Comparison of ENCODE assay signal across 8 cellular contexts in genomic region chr18:26225915-26226228, GRCh38. TPM values are rescaled to one million over a fixed set of nuclear protein-coding genes. Genes with fewer than 3 reads are reported as not detected.
DNase-seq lines count a peak whose midpoint lies in the region; ATAC-seq and TF ChIP-seq lines count a peak whose summit lies in the region.

No MANE protein-coding gene starts in this region.

- H3K36me3 Mint-ChIP-seq in natural killer cell: no peaks in the 10 kb centered on the region

- H3K36me3 ChIP-seq in KMS-11 (ENCODE audit: insufficient read depth) (peaks cover 6% of the 10 kb centered on the region; the same call in 1 of the 2 replicates), colonic mucosa (no peaks in the 10 kb centered on the region)

- peak overlapping the region; percentile 84 for H3K27ac ChIP-seq in KMS-11
- no peak overlapping the region for H3K27ac ChIP-seq in colonic mucosa

- H2AFZ ChIP-seq in KMS-11 (ENCODE audit: low read depth): peak overlapping the region; percentile 77

- H3K9me3 Mint-ChIP-seq in natural killer cell: no peaks in the 10 kb centered on the region

- no peak for DNase-seq in AG10803 (ENCODE audit: low read depth)
- no peak for DNase-seq in colonic mucosa
- no peak for DNase-seq in natural killer cell
- DNase-seq in erythroblast (lab: John Stamatoyannopoulos, UW): no peak
- DNase-seq in LoVo (ENCODE audit: low spot score): no peak
- DNase-seq in stimulated activated naive CD4-positive, alpha-beta T cell (lab: John Stamatoyannopoulos, UW): no peak

- H3K4me2 ChIP-seq in KMS-11: peak overlapping the region; percentile 96

- peaks cover 21 to 26% of the 10 kb centered on the region in 2 donors for H3K27me3 Mint-ChIP-seq in natural killer cell (ENCODE audit: low read depth in 2 of 2)

- H3K27me3 ChIP-seq in KMS-11 (ENCODE audit: insufficient read depth, low read depth): no peaks in the 10 kb centered on the region
- no peaks in the 10 kb centered on the region for H3K27me3 ChIP-seq in colonic mucosa

- H4K20me1 ChIP-seq in KMS-11 (ENCODE audit: insufficient read depth): peaks cover 25% of the 10 kb centered on the region

- H3K4me3 ChIP-seq in AG10803 (ENCODE audit: low read length): peak overlapping the region; percentile 79
- H3K4me3 ChIP-seq in KMS-11 (IDR thresholded peaks at IDR 0.05; ENCODE audit: insufficient read depth, low read depth, low read length): no peak overlapping the region
- peak overlapping the region; percentile 84 for H3K4me3 ChIP-seq in colonic mucosa

- H3K4me3 Mint-ChIP-seq in natural killer cell: peak overlapping the region; percentile 95

- ATAC-seq in natural killer cell (no peak), HG03432 (IDR thresholded peaks at IDR 0.05; ENCODE audit: unreplicated experiment) (no peak)

- H3K9me3 ChIP-seq in colonic mucosa: no peaks in the 10 kb centered on the region

- H3K4me1 Mint-ChIP-seq in natural killer cell: peaks cover 16 to 24% of the 10 kb centered on the region in 2 donors

- peak overlapping the region; percentile 92 for H3K9ac ChIP-seq in KMS-11
- H3K9ac ChIP-seq in colonic mucosa (ENCODE audit: low read depth in 2 of 2, low read length in 2 of 2): no peak overlapping the region

- intact Hi-C loops in colonic mucosa (cut with DNase I): loop anchor here (10.0 kb wide), 1 partner anchor 131 kb away; the partner anchor contains the start of gene SS18
- intact Hi-C loops in natural killer cell (cut with micrococcal nuclease): loop anchor here (1.0 kb wide), 1 partner anchor 135 kb away; no protein-coding TSS in a partner anchor

- TF ChIP-seq POLR2A in erythroblast (IDR thresholded peaks at IDR 0.05; ENCODE audit: low read length): no peak

- peak overlapping the region; percentile 65 to 86 for H3K27ac Mint-ChIP-seq in natural killer cell

- H3K4me1 ChIP-seq in KMS-11 (ENCODE audit: low read depth, poor library complexity, severe bottlenecking): peaks cover 40% of the 10 kb centered on the region
- no peaks in the 10 kb centered on the region for H3K4me1 ChIP-seq in colonic mucosa

- no peak for TF ChIP-seq CTCF in AG10803 (conservative IDR thresholded peaks at IDR 0.05; ENCODE audit: low read length)
- TF ChIP-seq CTCF in KMS-11 (conservative IDR thresholded peaks at IDR 0.05; ENCODE audit: low read depth, low read length): no peak
- TF ChIP-seq CTCF in colonic mucosa (IDR thresholded peaks at IDR 0.05): no peak
- no peak for TF ChIP-seq CTCF in natural killer cell (IDR thresholded peaks at IDR 0.05)

- peaks cover 45% of the 10 kb centered on the region for H3K79me2 ChIP-seq in KMS-11 (ENCODE audit: insufficient read depth, low read depth)

RNA-seq across cellular contexts. Expression of gene TAF4B, which starts 0.4 kb away (rescaled TPM):
- 1 to 10 TPM; 2.5 to 2.7 TPM for total RNA-seq in colonic mucosa
- 1 to 10 TPM; 1.5 to 3.3 (median 1.7) TPM for total RNA-seq in natural killer cell
